1 cellular context compared by ENCODE assay signal in genomic region chr10:11822031-11822756, GRCh38.
TF ChIP-seq lines count a peak whose summit lies in the region.

No MANE protein-coding gene starts in this region.

TF ChIP-seq in GM23338, 12 proteins besides CTCF, POLR2A, EP300 and RAD21:
- TF ChIP-seq JUNB (IDR thresholded peaks at IDR 0.05; ENCODE audit: unreplicated experiment) (no peak), POLR2AphosphoS5 (IDR thresholded peaks at IDR 0.05; ENCODE audit: low read depth) (no peak), STAT1 (IDR thresholded peaks at IDR 0.05; ENCODE audit: unreplicated experiment) (no peak), ZNF114 (CRISPR knock-in tag; IDR thresholded peaks at IDR 0.05) (no peak), EZH2phosphoT487 (IDR thresholded peaks at IDR 0.05; ENCODE audit: unreplicated experiment) (no peak), ZNF462 (CRISPR knock-in tag; IDR thresholded peaks at IDR 0.05) (no peak), ZNF331 (CRISPR knock-in tag; IDR thresholded peaks at IDR 0.05; ENCODE audit: low read depth) (no peak)
